33 cellular contexts compared by ENCODE assay signal in the genomic region with DNA sequence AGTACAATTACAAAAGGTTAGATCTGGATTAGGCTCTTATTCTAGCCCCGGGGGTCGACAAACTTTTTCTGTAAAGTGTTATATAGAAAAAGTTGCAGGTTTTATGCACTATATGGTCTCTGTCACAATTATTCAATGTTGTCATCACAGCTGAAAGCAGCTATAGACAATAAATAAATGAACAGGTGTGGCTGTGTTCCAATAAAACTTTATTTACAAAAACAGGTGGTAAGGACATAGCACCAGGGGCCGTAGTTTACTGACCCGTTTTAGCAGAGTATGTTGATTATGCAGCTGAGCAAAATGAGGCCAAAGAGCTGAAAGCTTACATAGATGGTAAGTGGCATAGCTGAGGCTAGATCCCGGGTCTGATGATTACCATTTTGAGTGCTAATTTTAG. TPM values are rescaled to one million over a fixed set of nuclear protein-coding genes. Genes with fewer than 3 reads are reported as not detected.
"Had no signal": no experiment of that assay in that cellular context is flagged by ENCODE, and none has a peak within 500 bp of the region (broad histone marks: within the 10 kb centered on the region; RNA-seq: fewer than 3 reads in every experiment).

No MANE protein-coding gene starts in this region.

- H3K27ac Mint-ChIP-seq: stimulated activated effector memory CD8-positive, alpha-beta T cell treated with anti-CD3 and anti-CD28 coated beads, Interleukin-12 subunit alpha, Interleukin-12 subunit beta, amount 100 ng/mL, for 72 hours; stimulated activated memory B cell treated with anti-CD40 and anti-IgM and Interleukin-4, amounts not matched to agents 10 μg/mL and 1 μg/mL and 100 μg/mL, for 72 hours; stimulated activated naive CD8-positive, alpha-beta T cell treated with anti-CD3 and anti-CD28 coated beads, Interleukin-15, Interleukin-2, amounts not matched to agents 100 ng/mL and 50 ng/mL, for 24 hours; type B pancreatic cell had no signal

- H3K4me3 Mint-ChIP-seq: stimulated activated effector memory CD8-positive, alpha-beta T cell treated with anti-CD3 and anti-CD28 coated beads, Interleukin-12 subunit alpha, Interleukin-12 subunit beta, amount 100 ng/mL, for 72 hours; stimulated activated memory B cell treated with anti-CD40 and anti-IgM and Interleukin-4, amounts not matched to agents 10 μg/mL and 1 μg/mL and 100 μg/mL, for 72 hours; stimulated activated naive B cell treated with anti-CD40 and anti-IgM and Interleukin-4, amounts not matched to agents 10 μg/mL and 1 μg/mL and 100 μg/mL, for 72 hours; stimulated activated naive CD8-positive, alpha-beta T cell treated with anti-CD3 and anti-CD28 coated beads, Interleukin-15, amount 100 ng/mL, for 72 hours; stimulated activated naive CD8-positive, alpha-beta T cell treated with anti-CD3 and anti-CD28 coated beads, Interleukin-15, Interleukin-2, amounts not matched to agents 100 ng/mL and 50 ng/mL, for 24 hours; type B pancreatic cell had no signal

- H3K9me3 ChIP-seq: stomach, suprapubic skin, testis, thoracic aorta, thyroid gland, tibial artery, tibial nerve, transverse colon, upper lobe of left lung, upper lobe of right lung, uterus, vagina had no signal

- H3K4me1 ChIP-seq: stomach, suprapubic skin, testis, tibial artery, tibial nerve, transverse colon, upper lobe of left lung, uterus, vagina had no signal

- H3K9me3 Mint-ChIP-seq: stimulated activated effector memory CD8-positive, alpha-beta T cell treated with anti-CD3 and anti-CD28 coated beads, Interleukin-12 subunit alpha, Interleukin-12 subunit beta, amount 100 ng/mL, for 72 hours; stimulated activated memory B cell treated with anti-CD40 and anti-IgM and Interleukin-4, amounts not matched to agents 10 μg/mL and 1 μg/mL and 100 μg/mL, for 72 hours; stimulated activated naive B cell treated with anti-CD40 and anti-IgM and Interleukin-4, amounts not matched to agents 10 μg/mL and 1 μg/mL and 100 μg/mL, for 72 hours; stimulated activated naive CD8-positive, alpha-beta T cell treated with anti-CD3 and anti-CD28 coated beads, Interleukin-15, amount 100 ng/mL, for 72 hours; stimulated activated naive CD8-positive, alpha-beta T cell treated with anti-CD3 and anti-CD28 coated beads, Interleukin-15, Interleukin-2, amounts not matched to agents 100 ng/mL and 50 ng/mL, for 24 hours; type B pancreatic cell had no signal

- H3K36me3 ChIP-seq: uterus had no signal

- H3K27ac ChIP-seq: stomach, suprapubic skin, testis, thoracic aorta, thyroid gland, tibial artery, tibial nerve, transverse colon, upper lobe of left lung, upper lobe of right lung, uterus, vagina had no signal

- H3K4me1 Mint-ChIP-seq: stimulated activated memory B cell treated with anti-CD40 and anti-IgM and Interleukin-4, amounts not matched to agents 10 μg/mL and 1 μg/mL and 100 μg/mL, for 72 hours had no signal

- H3K27me3 Mint-ChIP-seq: stimulated activated memory B cell treated with anti-CD40 and anti-IgM and Interleukin-4, amounts not matched to agents 10 μg/mL and 1 μg/mL and 100 μg/mL, for 72 hours; stimulated activated naive B cell treated with anti-CD40 and anti-IgM and Interleukin-4, amounts not matched to agents 10 μg/mL and 1 μg/mL and 100 μg/mL, for 72 hours; stimulated activated naive CD8-positive, alpha-beta T cell treated with anti-CD3 and anti-CD28 coated beads, Interleukin-15, amount 100 ng/mL, for 72 hours; stimulated activated naive CD8-positive, alpha-beta T cell treated with anti-CD3 and anti-CD28 coated beads, Interleukin-15, Interleukin-2, amounts not matched to agents 100 ng/mL and 50 ng/mL, for 24 hours; type B pancreatic cell had no signal

- H3K4me3 ChIP-seq: stomach, suprapubic skin, testis, thoracic aorta, thyroid gland, tibial artery, tibial nerve, transverse colon, upper lobe of left lung, upper lobe of right lung, uterus, vagina had no signal

- DNase-seq: stimulated activated CD4-positive, alpha-beta T cell treated with anti-CD3 and anti-CD28 coated beads, Interleukin-2, amount 100 ng/mL, for 48 hours; stimulated activated CD4-positive, alpha-beta T cell treated with anti-CD3 and anti-CD28 coated beads, Interleukin-4, amount 100 ng/mL, for 1 hour; stimulated activated CD4-positive, alpha-beta T cell treated with anti-CD3 and anti-CD28 coated beads, Interleukin-4, amount 100 ng/mL, for 24 hours; stimulated activated CD4-positive, alpha-beta T cell treated with anti-CD3 and anti-CD28 coated beads, Interleukin-4, amount 100 ng/mL, for 4 hours; stimulated activated CD8-positive, alpha-beta memory T cell treated with anti-CD3 and anti-CD28 coated beads, Interleukin-4, amount 100 ng/mL, for 48 hours; stimulated activated naive B cell treated with anti-CD40 and anti-IgM and Interleukin-4, amounts not matched to agents 10 μg/mL and 1 μg/mL and 100 μg/mL, for 72 hours; stimulated activated naive CD4-positive, alpha-beta T cell; stimulated activated naive CD4-positive, alpha-beta T cell treated with Interleukin-2 at 50 U/mL for 16 hours; stimulated activated naive CD8-positive, alpha-beta T cell treated with anti-CD3 and anti-CD28 coated beads, Interleukin-15, amount 100 ng/mL, for 72 hours; stimulated activated naive CD8-positive, alpha-beta T cell treated with anti-CD3 and anti-CD28 coated beads, Interleukin-15, Interleukin-2, amounts not matched to agents 100 U/mL and 50 U/mL, for 24 hours; stomach; substantia nigra; testis; thyroid gland; tibial artery; transverse colon; trophoblast cell; upper lobe of left lung; upper lobe of right lung; uterus had no signal

- FAIRE-seq: urothelium cell line had no signal

- ATAC-seq: stimulated activated effector memory CD8-positive, alpha-beta T cell treated with anti-CD3 and anti-CD28 coated beads, Interleukin-12 subunit alpha, Interleukin-12 subunit beta, amount 100 ng/mL, for 72 hours; stimulated activated memory B cell treated with anti-CD40 and anti-IgM and Interleukin-4, amounts not matched to agents 10 μg/mL and 1 μg/mL and 100 μg/mL, for 72 hours; stimulated activated naive B cell treated with anti-CD40 and anti-IgM and Interleukin-4, amounts not matched to agents 10 μg/mL and 1 μg/mL and 100 μg/mL, for 72 hours; stimulated activated naive CD8-positive, alpha-beta T cell treated with anti-CD3 and anti-CD28 coated beads, Interleukin-15, amount 100 ng/mL, for 72 hours; stimulated activated naive CD8-positive, alpha-beta T cell treated with anti-CD3 and anti-CD28 coated beads, Interleukin-15, Interleukin-2, amounts not matched to agents 100 U/mL and 50 U/mL, for 24 hours; upper lobe of right lung had no signal

- H3K27me3 ChIP-seq: suprapubic skin, testis, thyroid gland, tibial artery, transverse colon, upper lobe of left lung, upper lobe of right lung, uterus, vagina had no signal

RNA-seq across cellular contexts. Expression of a gene that starts 37.2 kb away (rescaled TPM):
- total RNA-seq: stomach, subcutaneous adipose tissue, suprapubic skin, temporal lobe, thoracic aorta, thyroid gland, tibial nerve, transverse colon, upper lobe of left lung, upper lobe of right lung, ureter, urinary bladder, uterus, vagina had no signal
- polyA plus RNA-seq: stomach, urinary bladder had no signal
